ENCODE assay signal across 1 cellular context in genomic region chr1:39398278-39399010, GRCh38.
TF ChIP-seq lines count a peak whose summit lies in the region.

No MANE protein-coding gene starts in this region.

TF ChIP-seq in HepG2, 621 proteins besides CTCF, POLR2A, EP300 and RAD21 (continued from another document and continues in another):
- peak; percentile 76 for TF ChIP-seq ETV5 (CRISPR knock-in tag; IDR thresholded peaks at IDR 0.05; ENCODE audit: borderline replicate concordance)
- TF ChIP-seq CEBPG (CRISPR knock-in tag; IDR thresholded peaks at IDR 0.05), result peak; percentile 28; the same call in 1 of the 2 replicates
- TF ChIP-seq HMG20A (CRISPR knock-in tag; IDR thresholded peaks at IDR 0.05; ENCODE audit: borderline replicate concordance), result peak; percentile 10; the same call in 1 of the 2 replicates
- TF ChIP-seq ZNF883 (CRISPR knock-in tag; IDR thresholded peaks at IDR 0.05; ENCODE audit: not compliant biosample characterization), result no peak
- TF ChIP-seq, protein P1, sequence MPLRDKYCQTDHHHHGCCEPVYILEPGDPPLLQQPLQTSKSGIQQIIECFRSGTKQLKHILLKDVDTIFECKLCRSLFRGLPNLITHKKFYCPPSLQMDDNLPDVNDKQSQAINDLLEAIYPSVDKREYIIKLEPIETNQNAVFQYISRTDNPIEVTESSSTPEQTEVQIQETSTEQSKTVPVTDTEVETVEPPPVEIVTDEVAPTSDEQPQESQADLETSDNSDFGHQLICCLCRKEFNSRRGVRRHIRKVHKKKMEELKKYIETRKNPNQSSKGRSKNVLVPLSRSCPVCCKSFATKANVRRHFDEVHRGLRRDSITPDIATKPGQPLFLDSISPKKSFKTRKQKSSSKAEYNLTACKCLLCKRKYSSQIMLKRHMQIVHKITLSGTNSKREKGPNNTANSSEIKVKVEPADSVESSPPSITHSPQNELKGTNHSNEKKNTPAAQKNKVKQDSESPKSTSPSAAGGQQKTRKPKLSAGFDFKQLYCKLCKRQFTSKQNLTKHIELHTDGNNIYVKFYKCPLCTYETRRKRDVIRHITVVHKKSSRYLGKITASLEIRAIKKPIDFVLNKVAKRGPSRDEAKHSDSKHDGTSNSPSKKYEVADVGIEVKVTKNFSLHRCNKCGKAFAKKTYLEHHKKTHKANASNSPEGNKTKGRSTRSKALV (CRISPR knock-in tag; IDR thresholded peaks at IDR 0.05), result no peak
- peak; percentile 28; the same call in 1 of the 2 replicates for TF ChIP-seq SIX1 (CRISPR knock-in tag; IDR thresholded peaks at IDR 0.05; ENCODE audit: borderline replicate concordance)
- TF ChIP-seq, protein P2, sequence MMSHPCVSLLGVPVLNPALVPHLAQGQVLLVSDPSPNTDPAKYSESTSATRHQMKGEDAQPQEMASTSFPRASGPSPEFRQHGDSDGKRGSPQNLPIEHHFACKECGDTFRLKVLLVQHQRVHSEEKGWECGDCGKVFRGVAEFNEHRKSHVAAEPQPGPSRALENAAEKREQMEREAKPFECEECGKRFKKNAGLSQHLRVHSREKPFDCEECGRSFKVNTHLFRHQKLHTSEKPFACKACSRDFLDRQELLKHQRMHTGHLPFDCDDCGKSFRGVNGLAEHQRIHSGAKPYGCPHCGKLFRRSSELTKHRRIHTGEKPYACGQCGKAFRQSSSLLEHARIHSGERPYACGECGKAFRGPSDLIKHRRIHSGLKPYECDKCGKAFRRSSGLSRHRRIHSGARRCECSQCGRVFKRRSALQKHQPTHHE (CRISPR knock-in tag; IDR thresholded peaks at IDR 0.05; ENCODE audit: borderline replicate concordance), result no peak
- no peak for TF ChIP-seq ATF7-NPFF (CRISPR knock-in tag; IDR thresholded peaks at IDR 0.05; ENCODE audit: low read depth)
- TF ChIP-seq PREB (CRISPR knock-in tag; IDR thresholded peaks at IDR 0.05), result no peak
- no peak for TF ChIP-seq GRHL1 (CRISPR knock-in tag; conservative IDR thresholded peaks at IDR 0.05)
- TF ChIP-seq NBN (conservative IDR thresholded peaks at IDR 0.05), result no peak
- TF ChIP-seq, protein P3, sequence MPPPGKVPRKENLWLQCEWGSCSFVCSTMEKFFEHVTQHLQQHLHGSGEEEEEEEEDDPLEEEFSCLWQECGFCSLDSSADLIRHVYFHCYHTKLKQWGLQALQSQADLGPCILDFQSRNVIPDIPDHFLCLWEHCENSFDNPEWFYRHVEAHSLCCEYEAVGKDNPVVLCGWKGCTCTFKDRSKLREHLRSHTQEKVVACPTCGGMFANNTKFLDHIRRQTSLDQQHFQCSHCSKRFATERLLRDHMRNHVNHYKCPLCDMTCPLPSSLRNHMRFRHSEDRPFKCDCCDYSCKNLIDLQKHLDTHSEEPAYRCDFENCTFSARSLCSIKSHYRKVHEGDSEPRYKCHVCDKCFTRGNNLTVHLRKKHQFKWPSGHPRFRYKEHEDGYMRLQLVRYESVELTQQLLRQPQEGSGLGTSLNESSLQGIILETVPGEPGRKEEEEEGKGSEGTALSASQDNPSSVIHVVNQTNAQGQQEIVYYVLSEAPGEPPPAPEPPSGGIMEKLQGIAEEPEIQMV (CRISPR knock-in tag; IDR thresholded peaks at IDR 0.05; ENCODE audit: low read depth), result no peak
- no peak for TF ChIP-seq TMF1 (CRISPR knock-in tag; IDR thresholded peaks at IDR 0.05; ENCODE audit: low read depth)
- TF ChIP-seq, protein P4, sequence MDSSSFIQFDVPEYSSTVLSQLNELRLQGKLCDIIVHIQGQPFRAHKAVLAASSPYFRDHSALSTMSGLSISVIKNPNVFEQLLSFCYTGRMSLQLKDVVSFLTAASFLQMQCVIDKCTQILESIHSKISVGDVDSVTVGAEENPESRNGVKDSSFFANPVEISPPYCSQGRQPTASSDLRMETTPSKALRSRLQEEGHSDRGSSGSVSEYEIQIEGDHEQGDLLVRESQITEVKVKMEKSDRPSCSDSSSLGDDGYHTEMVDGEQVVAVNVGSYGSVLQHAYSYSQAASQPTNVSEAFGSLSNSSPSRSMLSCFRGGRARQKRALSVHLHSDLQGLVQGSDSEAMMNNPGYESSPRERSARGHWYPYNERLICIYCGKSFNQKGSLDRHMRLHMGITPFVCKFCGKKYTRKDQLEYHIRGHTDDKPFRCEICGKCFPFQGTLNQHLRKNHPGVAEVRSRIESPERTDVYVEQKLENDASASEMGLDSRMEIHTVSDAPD (CRISPR knock-in tag; IDR thresholded peaks at IDR 0.05), result no peak
- TF ChIP-seq, protein P5, sequence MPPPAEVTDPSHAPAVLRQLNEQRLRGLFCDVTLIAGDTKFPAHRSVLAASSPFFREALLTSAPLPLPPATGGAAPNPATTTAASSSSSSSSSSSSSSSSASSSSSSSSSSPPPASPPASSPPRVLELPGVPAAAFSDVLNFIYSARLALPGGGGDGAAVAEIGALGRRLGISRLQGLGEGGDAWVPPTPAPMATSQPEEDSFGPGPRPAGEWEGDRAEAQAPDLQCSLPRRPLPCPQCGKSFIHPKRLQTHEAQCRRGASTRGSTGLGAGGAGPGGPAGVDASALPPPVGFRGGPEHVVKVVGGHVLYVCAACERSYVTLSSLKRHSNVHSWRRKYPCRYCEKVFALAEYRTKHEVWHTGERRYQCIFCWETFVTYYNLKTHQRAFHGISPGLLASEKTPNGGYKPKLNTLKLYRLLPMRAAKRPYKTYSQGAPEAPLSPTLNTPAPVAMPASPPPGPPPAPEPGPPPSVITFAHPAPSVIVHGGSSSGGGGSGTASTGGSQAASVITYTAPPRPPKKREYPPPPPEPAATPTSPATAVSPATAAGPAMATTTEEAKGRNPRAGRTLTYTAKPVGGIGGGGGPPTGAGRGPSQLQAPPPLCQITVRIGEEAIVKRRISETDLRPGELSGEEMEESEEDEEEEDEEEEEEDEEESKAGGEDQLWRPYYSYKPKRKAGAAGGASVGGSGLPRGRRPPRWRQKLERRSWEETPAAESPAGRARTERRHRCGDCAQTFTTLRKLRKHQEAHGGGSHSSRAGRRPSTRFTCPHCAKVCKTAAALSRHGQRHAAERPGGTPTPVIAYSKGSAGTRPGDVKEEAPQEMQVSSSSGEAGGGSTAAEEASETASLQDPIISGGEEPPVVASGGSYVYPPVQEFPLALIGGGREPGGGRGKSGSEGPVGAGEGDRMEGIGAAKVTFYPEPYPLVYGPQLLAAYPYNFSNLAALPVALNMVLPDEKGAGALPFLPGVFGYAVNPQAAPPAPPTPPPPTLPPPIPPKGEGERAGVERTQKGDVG (CRISPR knock-in tag; IDR thresholded peaks at IDR 0.05; ENCODE audit: borderline replicate concordance), result no peak
- TF ChIP-seq FOSL2 (CRISPR knock-in tag; IDR thresholded peaks at IDR 0.05), result peak; percentile 66
- no peak for TF ChIP-seq ZNF639 (CRISPR knock-in tag; conservative IDR thresholded peaks at IDR 0.05)
- no peak for TF ChIP-seq ZFP37 (CRISPR knock-in tag; IDR thresholded peaks at IDR 0.05; ENCODE audit: borderline replicate concordance)
- TF ChIP-seq, protein P6, sequence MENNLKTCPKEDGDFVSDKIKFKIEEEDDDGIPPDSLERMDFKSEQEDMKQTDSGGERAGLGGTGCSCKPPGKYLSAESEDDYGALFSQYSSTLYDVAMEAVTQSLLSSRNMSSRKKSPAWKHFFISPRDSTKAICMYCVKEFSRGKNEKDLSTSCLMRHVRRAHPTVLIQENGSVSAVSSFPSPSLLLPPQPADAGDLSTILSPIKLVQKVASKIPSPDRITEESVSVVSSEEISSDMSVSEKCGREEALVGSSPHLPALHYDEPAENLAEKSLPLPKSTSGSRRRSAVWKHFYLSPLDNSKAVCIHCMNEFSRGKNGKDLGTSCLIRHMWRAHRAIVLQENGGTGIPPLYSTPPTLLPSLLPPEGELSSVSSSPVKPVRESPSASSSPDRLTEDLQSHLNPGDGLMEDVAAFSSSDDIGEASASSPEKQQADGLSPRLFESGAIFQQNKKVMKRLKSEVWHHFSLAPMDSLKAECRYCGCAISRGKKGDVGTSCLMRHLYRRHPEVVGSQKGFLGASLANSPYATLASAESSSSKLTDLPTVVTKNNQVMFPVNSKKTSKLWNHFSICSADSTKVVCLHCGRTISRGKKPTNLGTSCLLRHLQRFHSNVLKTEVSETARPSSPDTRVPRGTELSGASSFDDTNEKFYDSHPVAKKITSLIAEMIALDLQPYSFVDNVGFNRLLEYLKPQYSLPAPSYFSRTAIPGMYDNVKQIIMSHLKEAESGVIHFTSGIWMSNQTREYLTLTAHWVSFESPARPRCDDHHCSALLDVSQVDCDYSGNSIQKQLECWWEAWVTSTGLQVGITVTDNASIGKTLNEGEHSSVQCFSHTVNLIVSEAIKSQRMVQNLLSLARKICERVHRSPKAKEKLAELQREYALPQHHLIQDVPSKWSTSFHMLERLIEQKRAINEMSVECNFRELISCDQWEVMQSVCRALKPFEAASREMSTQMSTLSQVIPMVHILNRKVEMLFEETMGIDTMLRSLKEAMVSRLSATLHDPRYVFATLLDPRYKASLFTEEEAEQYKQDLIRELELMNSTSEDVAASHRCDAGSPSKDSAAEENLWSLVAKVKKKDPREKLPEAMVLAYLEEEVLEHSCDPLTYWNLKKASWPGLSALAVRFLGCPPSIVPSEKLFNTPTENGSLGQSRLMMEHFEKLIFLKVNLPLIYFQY (CRISPR knock-in tag; IDR thresholded peaks at IDR 0.05; ENCODE audit: borderline replicate concordance), result no peak; the same call in 1 of the 2 replicates
- no peak for TF ChIP-seq SOX13 (IDR thresholded peaks at IDR 0.05)
- peak in 1 of 2 experiments; percentile 25; a peak in 1 of 4 replicates for TF ChIP-seq SOX13 (CRISPR knock-in tag; conservative IDR thresholded peaks at IDR 0.05 in 1 of 2, IDR thresholded peaks at IDR 0.05 in 1 of 2)
- no peak for TF ChIP-seq HOXA3 (CRISPR knock-in tag; IDR thresholded peaks at IDR 0.05)
- no peak for TF ChIP-seq IKZF5 (CRISPR knock-in tag; IDR thresholded peaks at IDR 0.05)
- no peak for TF ChIP-seq MEIS2 (CRISPR knock-in tag; IDR thresholded peaks at IDR 0.05)
- TF ChIP-seq RFXANK (CRISPR knock-in tag; IDR thresholded peaks at IDR 0.05), result no peak
- TF ChIP-seq ATF2 (CRISPR knock-in tag; IDR thresholded peaks at IDR 0.05), result no peak
- TF ChIP-seq, protein P7, sequence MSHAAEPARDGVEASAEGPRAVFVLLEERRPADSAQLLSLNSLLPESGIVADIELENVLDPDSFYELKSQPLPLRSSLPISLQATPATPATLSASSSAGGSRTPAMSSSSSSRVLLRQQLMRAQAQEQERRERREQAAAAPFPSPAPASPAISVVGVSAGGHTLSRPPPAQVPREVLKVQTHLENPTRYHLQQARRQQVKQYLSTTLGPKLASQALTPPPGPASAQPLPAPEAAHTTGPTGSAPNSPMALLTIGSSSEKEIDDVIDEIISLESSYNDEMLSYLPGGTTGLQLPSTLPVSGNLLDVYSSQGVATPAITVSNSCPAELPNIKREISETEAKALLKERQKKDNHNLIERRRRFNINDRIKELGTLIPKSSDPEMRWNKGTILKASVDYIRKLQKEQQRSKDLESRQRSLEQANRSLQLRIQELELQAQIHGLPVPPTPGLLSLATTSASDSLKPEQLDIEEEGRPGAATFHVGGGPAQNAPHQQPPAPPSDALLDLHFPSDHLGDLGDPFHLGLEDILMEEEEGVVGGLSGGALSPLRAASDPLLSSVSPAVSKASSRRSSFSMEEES (CRISPR knock-in tag; IDR thresholded peaks at IDR 0.05), result no peak
- no peak for TF ChIP-seq ADNP (CRISPR knock-in tag; IDR thresholded peaks at IDR 0.05)
- TF ChIP-seq HNF4A (CRISPR knock-in tag; IDR thresholded peaks at IDR 0.05), result peak; percentile 35
- peak; percentile 94 for TF ChIP-seq TFAP4 (IDR thresholded peaks at IDR 0.05; ENCODE audit: borderline replicate concordance, low read depth)
